1 cellular context compared by ENCODE assay signal in the genomic region with DNA sequence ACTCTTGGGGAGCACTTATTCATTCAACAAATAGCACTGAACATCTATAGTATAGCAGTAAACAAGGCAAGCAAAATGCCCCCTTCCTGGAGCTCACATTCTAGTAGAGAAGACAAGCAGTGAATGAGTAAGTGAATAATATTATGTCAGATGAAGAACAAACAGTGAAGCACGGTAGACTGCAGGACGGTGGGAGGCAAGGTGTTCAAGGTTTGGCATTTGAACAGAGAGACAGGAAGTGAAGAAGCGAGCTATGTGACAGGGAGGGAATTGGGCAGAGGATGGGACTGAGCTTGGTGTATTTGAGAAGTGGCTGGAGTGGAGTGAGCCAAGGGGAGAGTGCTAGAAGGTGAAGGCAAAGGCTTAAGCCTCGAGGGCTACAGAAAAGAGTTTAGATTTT.
TF ChIP-seq lines count a peak whose summit lies in the region.

No MANE protein-coding gene starts in this region.

TF ChIP-seq in IMR-90, 13 proteins besides CTCF, POLR2A, EP300 and RAD21:
- TF ChIP-seq CEBPB (IDR thresholded peaks at IDR 0.05; ENCODE audit: low read depth, low read length), result no peak
- no peak for TF ChIP-seq BHLHE40 (IDR thresholded peaks at IDR 0.05; ENCODE audit: low read depth, low read length)
- TF ChIP-seq MXI1 (IDR thresholded peaks at IDR 0.05; ENCODE audit: borderline replicate concordance, low read depth, low read length), result no peak
- TF ChIP-seq ELK1 (IDR thresholded peaks at IDR 0.05; ENCODE audit: borderline replicate concordance, low read depth, low read length), result no peak
- no peak for TF ChIP-seq NFE2L2 (IDR thresholded peaks at IDR 0.05; ENCODE audit: low read depth, low read length)
- TF ChIP-seq RCOR1 (IDR thresholded peaks at IDR 0.05; ENCODE audit: insufficient replicate concordance, low read length), result no peak
- TF ChIP-seq CHD1 (IDR thresholded peaks at IDR 0.05; ENCODE audit: low read depth, low read length), result no peak
- TF ChIP-seq RFX5 (IDR thresholded peaks at IDR 0.05; ENCODE audit: low read depth, low read length), result no peak
- TF ChIP-seq MAZ (IDR thresholded peaks at IDR 0.05; ENCODE audit: borderline replicate concordance, low read depth, low read length), result no peak
- no peak for TF ChIP-seq FOS (IDR thresholded peaks at IDR 0.05; ENCODE audit: low read depth, low read length)
- no peak for TF ChIP-seq USF2 (IDR thresholded peaks at IDR 0.05; ENCODE audit: low read depth, low read length)
- no peak for TF ChIP-seq SMC3 (IDR thresholded peaks at IDR 0.05; ENCODE audit: low read depth, low read length)
